In the genomic region with DNA sequence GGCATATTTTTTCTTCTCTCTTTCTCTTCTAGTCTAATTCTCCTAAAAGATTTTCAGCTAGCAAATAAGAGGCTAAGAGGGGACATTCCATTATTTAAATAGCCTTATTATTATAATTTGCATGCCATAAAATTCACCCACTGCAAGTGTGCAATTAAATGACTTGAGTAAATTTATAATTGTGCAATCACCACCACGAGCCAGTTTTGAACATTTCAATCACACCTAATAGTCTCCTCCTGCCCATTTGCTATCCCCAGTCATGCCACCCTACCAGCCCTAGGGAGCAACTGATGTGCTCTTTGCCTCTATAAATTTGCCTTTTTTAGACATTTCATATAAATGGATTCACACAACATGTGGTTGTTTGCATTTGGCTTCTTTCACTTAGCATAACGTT, we compare ENCODE assay signal across 10 cellular contexts. TPM values are rescaled to one million over a fixed set of nuclear protein-coding genes. Genes with fewer than 3 reads are reported as not detected.
"Had no signal": no experiment of that assay in that cellular context is flagged by ENCODE, and none has a peak within 500 bp of the region (broad histone marks: within the 10 kb centered on the region; RNA-seq: fewer than 3 reads in every experiment).

No MANE protein-coding gene starts in this region.

- DNase-seq: GM23248, GOT3, H9, HCEC 1CT, Karpas-422, KBM-7 had no signal

- H3K4me2 ChIP-seq: KMS-11 had no signal

- FAIRE-seq: H54, HTR-8/SVneo had no signal

- H3K9ac ChIP-seq: GM23248, KMS-11 had no signal

- H2AFZ ChIP-seq: GM23248 had no signal

- H3K27ac ChIP-seq: GM23248, KMS-11 had no signal

- H3K4me3 ChIP-seq: GM23248 had no signal

RNA-seq across cellular contexts. Expression of a gene that starts 12.0 kb away (rescaled TPM):
- total RNA-seq: GM23248, HT-29 had no signal
- polyA plus RNA-seq: GM23248 had no signal

RNA-seq across cellular contexts. Expression of a gene that starts 55.8 kb away (rescaled TPM):
- total RNA-seq: GM23248, H9, HT-29 had no signal
- polyA plus RNA-seq: GM23248 had no signal
